14 cellular contexts compared by ENCODE assay signal in genomic region chr11:46906596-46906995, GRCh38. TPM values are rescaled to one million over a fixed set of nuclear protein-coding genes. Genes with fewer than 3 reads are reported as not detected.
DNase-seq lines count a peak whose midpoint lies in the region; ATAC-seq and TF ChIP-seq lines count a peak whose summit lies in the region.
"Had no signal": no experiment of that assay in that cellular context is flagged by ENCODE, and none has a peak within 500 bp of the region (broad histone marks: within the 10 kb centered on the region; RNA-seq: fewer than 3 reads in every experiment).

No MANE protein-coding gene starts in this region.

- peak overlapping the region; percentile 8; the same call in 1 of the 2 replicates for H2AFZ ChIP-seq in Karpas-422 (ENCODE audit: low read length)

- H3K4me1 Mint-ChIP-seq in endodermal cell (peaks cover 25% of the 10 kb centered on the region), nephron progenitor cell (peaks cover 62% of the 10 kb centered on the region)
- H3K4me1 Mint-ChIP-seq: immature natural killer cell; naive thymus-derived CD4-positive, alpha-beta T cell had no signal

- H3K27ac Mint-ChIP-seq in endodermal cell (peak overlapping the region; percentile 62), nephron progenitor cell (peak overlapping the region; percentile 89)
- H3K27ac Mint-ChIP-seq: naive thymus-derived CD4-positive, alpha-beta T cell had no signal

- 8 to 21% methylated on average over 12 to 13 of the region's 13 CpGs for WGBS in endodermal cell (ENCODE audit: insufficient coverage in 1 of 2, insufficient read length in 1 of 2), 2 experiments

- H3K27me3 ChIP-seq in Karpas-422 (ENCODE audit: low read length) (no peaks in the 10 kb centered on the region), endodermal cell (ENCODE audit: control insufficient read depth, insufficient read depth, low read length, poor library complexity, severe bottlenecking) (no peaks in the 10 kb centered on the region)
- H3K27me3 ChIP-seq: esophagus muscularis mucosa had no signal

- H4K20me1 ChIP-seq in Karpas-422 (ENCODE audit: insufficient read depth, low read depth, low read length), result no peaks in the 10 kb centered on the region

- H3K9me2 ChIP-seq in Karpas-422 (replicated peaks; ENCODE audit: insufficient read depth, low read length), result no peaks in the 10 kb centered on the region

- H3K36me3 Mint-ChIP-seq in endodermal cell (ENCODE audit: low read depth) (no peaks in the 10 kb centered on the region), nephron progenitor cell (ENCODE audit: low read depth) (peaks cover 39% of the 10 kb centered on the region)
- H3K36me3 Mint-ChIP-seq: immature natural killer cell; naive thymus-derived CD4-positive, alpha-beta T cell had no signal

- no peak overlapping the region for H3K4me2 ChIP-seq in Karpas-422 (ENCODE audit: low read depth, low read length, poor library complexity, severe bottlenecking)

- no peak overlapping the region for H3K27ac ChIP-seq in Karpas-422 (ENCODE audit: low read length)
- peak overlapping the region; percentile 84 for H3K27ac ChIP-seq in endodermal cell (ENCODE audit: low read depth, low read length)
- H3K27ac ChIP-seq: esophagus muscularis mucosa had no signal

- DNase-seq in AG08396 (ENCODE audit: low spot score) (peak; percentile 48), Karpas-422 (no peak), endodermal cell (peak; percentile 81), nephron progenitor cell (peak; percentile 18), GDM1 (lab: John Stamatoyannopoulos, UW) (no peak), NCI-H1092 (lab: John Stamatoyannopoulos, UW) (no peak), NCI-H774 (lab: John Stamatoyannopoulos, UW) (no peak)
- DNase-seq: activated T-cell treated with anti-CD3 and anti-CD28 coated beads, Interleukin-2, amount 50 U/mL, for 4 hours; AML-193; immature natural killer cell; naive thymus-derived CD4-positive, alpha-beta T cell; NCI-H2227 treated with DMSO at 0.1 percent for 48 hours had no signal

- H3K36me3 ChIP-seq in Karpas-422 (ENCODE audit: insufficient read depth, low read length) (no peaks in the 10 kb centered on the region), endodermal cell (ENCODE audit: control insufficient read depth, insufficient read depth, low read length) (no peaks in the 10 kb centered on the region)
- H3K36me3 ChIP-seq: esophagus muscularis mucosa had no signal

- peak overlapping the region; percentile 3 for H3K4me3 Mint-ChIP-seq in endodermal cell
- peak overlapping the region; percentile 45 for H3K4me3 Mint-ChIP-seq in nephron progenitor cell
- H3K4me3 Mint-ChIP-seq: activated T-cell treated with anti-CD3 and anti-CD28 coated beads, Interleukin-2, amount 50 U/mL, for 4 hours; immature natural killer cell; naive thymus-derived CD4-positive, alpha-beta T cell had no signal

- ATAC-seq in HG03432 (IDR thresholded peaks at IDR 0.05; ENCODE audit: unreplicated experiment), result no peak
- ATAC-seq: naive thymus-derived CD4-positive, alpha-beta T cell had no signal

- H3K9me3 ChIP-seq in Karpas-422 (ENCODE audit: low read length), result no peaks in the 10 kb centered on the region
- no peaks in the 10 kb centered on the region for H3K9me3 ChIP-seq in endodermal cell (ENCODE audit: control insufficient read depth, low read length)
- H3K9me3 ChIP-seq: esophagus muscularis mucosa had no signal

- H3K9ac ChIP-seq in Karpas-422 (ENCODE audit: low read length), result no peak overlapping the region
- H3K9ac ChIP-seq in endodermal cell (ENCODE audit: extremely low read depth, low read length, poor library complexity, severe bottlenecking), result no peak overlapping the region

- no peak for TF ChIP-seq CTCF in endodermal cell (conservative IDR thresholded peaks at IDR 0.05)
- TF ChIP-seq CTCF in nephron progenitor cell (IDR thresholded peaks at IDR 0.05), result no peak

- H3K4me3 ChIP-seq in Karpas-422 (ENCODE audit: low read length), result no peak overlapping the region
- peak overlapping the region; percentile 33 for H3K4me3 ChIP-seq in endodermal cell (ENCODE audit: low read length)
- H3K4me3 ChIP-seq: esophagus muscularis mucosa had no signal

- no peaks in the 10 kb centered on the region for H3K79me2 ChIP-seq in Karpas-422 (ENCODE audit: low read length)

- H3K4me1 ChIP-seq in Karpas-422 (ENCODE audit: low read length), result peaks cover 13% of the 10 kb centered on the region
- H3K4me1 ChIP-seq in endodermal cell (ENCODE audit: control insufficient read depth, insufficient read depth, low read length), result peaks cover 6% of the 10 kb centered on the region

- H3K27me3 Mint-ChIP-seq in endodermal cell (ENCODE audit: insufficient read depth), result no peaks in the 10 kb centered on the region
- H3K27me3 Mint-ChIP-seq in nephron progenitor cell (ENCODE audit: low read depth, poor library complexity), result no peaks in the 10 kb centered on the region

- H3K9me3 Mint-ChIP-seq in endodermal cell (no peaks in the 10 kb centered on the region), nephron progenitor cell (no peaks in the 10 kb centered on the region)
- H3K9me3 Mint-ChIP-seq: activated T-cell treated with anti-CD3 and anti-CD28 coated beads, Interleukin-2, amount 50 U/mL, for 4 hours; immature natural killer cell had no signal

RNA-seq across cellular contexts. Expression of gene LRP4, which starts 11.8 kb away (rescaled TPM):
- 2.6 and 3.9 TPM in 2 replicates for total RNA-seq in Karpas-422 (2014; rRNA removed; shearing (Covaris generic); ENCODE audit: low replicate concordance)
- total RNA-seq in endodermal cell, result 10 to 100 TPM; 12.6 to 13.6 TPM
- polyA plus RNA-seq in endodermal cell (2013, experiment 1 of 2), result 73.5 TPM
- polyA plus RNA-seq in endodermal cell (2013, experiment 2 of 2), result 68.7 TPM
- total RNA-seq: naive thymus-derived CD4-positive, alpha-beta T cell had no signal
- polyA plus RNA-seq: immature natural killer cell; naive thymus-derived CD4-positive, alpha-beta T cell had no signal

RNA-seq across cellular contexts. Expression of gene CSTPP1, which starts 30.0 kb away (rescaled TPM):
- 61.1 and 78.4 TPM in 2 replicates for total RNA-seq in Karpas-422 (2014; rRNA removed; shearing (Covaris generic); ENCODE audit: low replicate concordance)
- 10 to 100 TPM; 46.7 to 57.6 TPM for total RNA-seq in endodermal cell
- 77.8 TPM for polyA plus RNA-seq in endodermal cell (2013, experiment 1 of 2)
- 71.3 TPM for polyA plus RNA-seq in endodermal cell (2013, experiment 2 of 2)

Comparison
In these comparisons a context has a peak if more than half of its experiments do, and no peak if none do; other contexts are left out.
1. DNase-seq: peak in AG08396 (single experiment), endodermal cell (single experiment) and nephron progenitor cell (single experiment); none in Karpas-422 (single experiment), GDM1 (single experiment), NCI-H1092 (single experiment) and NCI-H774 (single experiment).